In the genomic region with DNA sequence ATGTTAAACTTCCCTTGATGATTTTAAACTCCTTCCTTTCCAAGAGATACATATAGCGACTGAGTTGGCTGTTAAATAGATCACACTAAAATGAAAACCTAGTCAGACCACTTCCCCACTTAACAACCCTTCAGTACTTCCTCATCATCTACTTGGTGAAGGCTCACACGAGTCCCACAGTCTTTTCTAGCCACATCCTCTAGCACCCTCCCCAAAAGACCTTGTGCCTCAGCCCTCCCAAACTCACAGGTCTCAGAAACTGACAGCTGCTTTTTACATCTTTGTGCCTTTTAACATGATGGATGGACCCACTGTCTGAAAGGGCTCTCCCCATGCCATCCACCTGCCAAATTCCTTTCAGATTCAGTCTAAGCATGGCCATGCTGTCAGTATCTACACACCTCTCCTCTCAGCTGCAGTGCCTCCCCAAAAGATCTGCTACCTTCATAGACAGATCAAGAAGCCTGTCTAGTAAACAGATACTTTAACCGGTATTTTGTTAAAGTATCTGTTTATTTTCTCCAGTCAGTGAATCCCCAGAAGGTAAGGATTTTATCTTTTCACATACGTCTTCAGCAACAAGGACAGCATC, we compare ENCODE assay signal across 1 cellular context.
TF ChIP-seq lines count a peak whose summit lies in the region.

No MANE protein-coding gene starts in this region.

TF ChIP-seq in SK-N-SH, 30 proteins besides CTCF, POLR2A, EP300 and RAD21 (continued from another document):
- no peak for TF ChIP-seq JUND (IDR thresholded peaks at IDR 0.05)
- TF ChIP-seq PBX3 (IDR thresholded peaks at IDR 0.05) = no peak
- TF ChIP-seq, protein P1, sequence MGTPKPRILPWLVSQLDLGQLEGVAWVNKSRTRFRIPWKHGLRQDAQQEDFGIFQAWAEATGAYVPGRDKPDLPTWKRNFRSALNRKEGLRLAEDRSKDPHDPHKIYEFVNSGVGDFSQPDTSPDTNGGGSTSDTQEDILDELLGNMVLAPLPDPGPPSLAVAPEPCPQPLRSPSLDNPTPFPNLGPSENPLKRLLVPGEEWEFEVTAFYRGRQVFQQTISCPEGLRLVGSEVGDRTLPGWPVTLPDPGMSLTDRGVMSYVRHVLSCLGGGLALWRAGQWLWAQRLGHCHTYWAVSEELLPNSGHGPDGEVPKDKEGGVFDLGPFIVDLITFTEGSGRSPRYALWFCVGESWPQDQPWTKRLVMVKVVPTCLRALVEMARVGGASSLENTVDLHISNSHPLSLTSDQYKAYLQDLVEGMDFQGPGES (IDR thresholded peaks at IDR 0.05; ENCODE audit: low read depth, low read length) = no peak
- no peak for TF ChIP-seq GATA2 (CRISPR knock-in tag; IDR thresholded peaks at IDR 0.05)
- TF ChIP-seq RXRA (IDR thresholded peaks at IDR 0.05; ENCODE audit: borderline replicate concordance, low read depth) = no peak
- no peak for TF ChIP-seq POLR2AphosphoS5 (IDR thresholded peaks at IDR 0.05; ENCODE audit: low read depth, low read length)
